9 cellular contexts compared by ENCODE assay signal in genomic region chr10:99685232-99686041, GRCh38. TPM values are rescaled to one million over a fixed set of nuclear protein-coding genes. Genes with fewer than 3 reads are reported as not detected.
DNase-seq lines count a peak whose midpoint lies in the region; ATAC-seq and TF ChIP-seq lines count a peak whose summit lies in the region.
"Had no signal": no experiment of that assay in that cellular context is flagged by ENCODE, and none has a peak within 500 bp of the region (broad histone marks: within the 10 kb centered on the region; RNA-seq: fewer than 3 reads in every experiment).

No MANE protein-coding gene starts in this region.

- H3K9me3 ChIP-seq in breast epithelium: no peaks in the 10 kb centered on the region
- H3K9me3 ChIP-seq in upper lobe of left lung: no peaks in the 10 kb centered on the region
- no peaks in the 10 kb centered on the region for H3K9me3 ChIP-seq in prostate gland

- no TSS peak for BruUV-seq in MCF 10A (replicated peaks; lab: Mats Ljungman, UMichigan)

- TF ChIP-seq CTCF in MCF 10A (IDR thresholded peaks at IDR 0.05; ENCODE audit: unreplicated experiment) (no peak), breast epithelium (IDR thresholded peaks at IDR 0.05) (no peak), activated B cell treated with CpG ODN at 0.5 μM for 24 hours (IDR thresholded peaks at IDR 0.05) (no peak), upper lobe of left lung (IDR thresholded peaks at IDR 0.05) (no peak), prostate gland (IDR thresholded peaks at IDR 0.05) (no peak)

- peaks cover 58% of the 10 kb centered on the region for H3K36me3 Mint-ChIP-seq in MCF 10A (ENCODE audit: insufficient read depth, unreplicated experiment)
- H3K36me3 Mint-ChIP-seq in activated B cell treated with CpG ODN at 0.5 μM for 24 hours (ENCODE audit: low read depth): peaks cover 15% of the 10 kb centered on the region

- H3K27me3 Mint-ChIP-seq in MCF 10A (ENCODE audit: insufficient read depth, unreplicated experiment): no peaks in the 10 kb centered on the region
- H3K27me3 Mint-ChIP-seq in activated B cell treated with CpG ODN at 0.5 μM for 24 hours: no peaks in the 10 kb centered on the region

- H3K4me3 ChIP-seq in breast epithelium (no peak overlapping the region), upper lobe of left lung (no peak overlapping the region), prostate gland (no peak overlapping the region)

- no peak for TF ChIP-seq POLR2A in breast epithelium (IDR thresholded peaks at IDR 0.05)
- no peak for TF ChIP-seq POLR2A in upper lobe of left lung (IDR thresholded peaks at IDR 0.05)
- no peak for TF ChIP-seq POLR2A in prostate gland (IDR thresholded peaks at IDR 0.05)

- CTCF ChIA-PET in MCF 10A (lab: Yijun Ruan, JAX) (interaction anchor here (0.7 to 1.0 kb wide), 2 partner anchors 26 to 72 kb away, joined by 3 read pairs; no protein-coding TSS in a partner anchor), activated B cell treated with CpG ODN at 0.5 μM for 24 hours (lab: Charles Lee) (no interaction called here)

- ATAC-seq in HG03159 (IDR thresholded peaks at IDR 0.05; ENCODE audit: unreplicated experiment): peak; percentile 82
- ATAC-seq in activated B cell treated with CpG ODN at 0.5 μM for 24 hours (ENCODE audit: low read depth): peak; percentile 25
- ATAC-seq in upper lobe of left lung (ENCODE audit: low FRiP score in 2 of 2): peak; percentile 57 to 87

- H3K27ac Mint-ChIP-seq in MCF 10A (ENCODE audit: low read depth, unreplicated experiment) (peak overlapping the region; percentile 88), activated B cell treated with CpG ODN at 0.5 μM for 24 hours (no peak overlapping the region)

- no peaks in the 10 kb centered on the region for H3K4me1 ChIP-seq in breast epithelium
- H3K4me1 ChIP-seq in upper lobe of left lung: peaks cover 0 to 4% (median 0%) of the 10 kb centered on the region in 4 donors
- H3K4me1 ChIP-seq in prostate gland (replicated peaks): peaks cover 6% of the 10 kb centered on the region

- 58 to 59% methylated on average over 5 of the region's 5 CpGs for WGBS in upper lobe of left lung, 2 donors
- 47% methylated on average over 5 of the region's 5 CpGs for WGBS in prostate gland

- DNase-seq in MCF 10A (ENCODE audit: unreplicated experiment): peak; percentile 11
- no peak for DNase-seq in breast epithelium (ENCODE audit: low spot score in 2 of 2)
- no peak for DNase-seq in activated B cell treated with CpG ODN at 0.5 μM for 24 hours
- DNase-seq in upper lobe of left lung: peak in 1 of 2 donors; percentile 30
- no peak for DNase-seq in DMS53 treated with DMSO at 0.1 percent for 48 hours (lab: John Stamatoyannopoulos, UW; ENCODE audit: unreplicated experiment)
- DNase-seq in prostate gland (ENCODE audit: low spot score): no peak
- DNase-seq in retina: no peak
- DNase-seq: islet precursor cell had no signal

- no peak overlapping the region for H3K27ac ChIP-seq in breast epithelium
- H3K27ac ChIP-seq in upper lobe of left lung: peak overlapping the region in 1 of 4 donors; percentile 29
- no peak overlapping the region for H3K27ac ChIP-seq in prostate gland

- H3K4me1 Mint-ChIP-seq in MCF 10A (ENCODE audit: insufficient read depth, unreplicated experiment) (peaks cover 27% of the 10 kb centered on the region), activated B cell treated with CpG ODN at 0.5 μM for 24 hours (peaks cover 8% of the 10 kb centered on the region)

- H3K9me3 Mint-ChIP-seq in MCF 10A (ENCODE audit: unreplicated experiment) (no peaks in the 10 kb centered on the region), activated B cell treated with CpG ODN at 0.5 μM for 24 hours (no peaks in the 10 kb centered on the region)

- intact Hi-C loops in MCF 10A (cut with micrococcal nuclease): no loop called here
- intact Hi-C loops in breast epithelium (cut with DNase I; ENCODE audit: low total_unique reads): no loop called here
- intact Hi-C loops in activated B cell treated with CpG ODN at 0.5 μM for 24 hours (cut with micrococcal nuclease): no loop called here
- intact Hi-C loops in prostate gland (cut with DNase I): no loop called here

- no peak for TF ChIP-seq EP300 in upper lobe of left lung (IDR thresholded peaks at IDR 0.05)

- H3K27me3 ChIP-seq in breast epithelium (no peaks in the 10 kb centered on the region), upper lobe of left lung (no peaks in the 10 kb centered on the region), prostate gland (replicated peaks; ENCODE audit: insufficient read depth) (no peaks in the 10 kb centered on the region)

- H3K4me3 Mint-ChIP-seq in MCF 10A (ENCODE audit: unreplicated experiment) (no peak overlapping the region), activated B cell treated with CpG ODN at 0.5 μM for 24 hours (no peak overlapping the region)

- POLR2A ChIA-PET in MCF 10A (lab: Yijun Ruan, JAX): interaction anchor here (0.6 to 4.6 kb wide), 7 partner anchors 14 to 73 kb away, joined by 3 to 28 read pairs (median 4); partner anchors contain the start of genes COX15, CUTC, ENTPD7 and SLC25A28
- POLR2A ChIA-PET in activated B cell treated with CpG ODN at 0.5 μM for 24 hours (lab: Charles Lee): no interaction called here

- H3K36me3 ChIP-seq in breast epithelium: no peaks in the 10 kb centered on the region
- peaks cover 0 to 13% (median 2%) of the 10 kb centered on the region in 4 donors for H3K36me3 ChIP-seq in upper lobe of left lung
- no peaks in the 10 kb centered on the region for H3K36me3 ChIP-seq in prostate gland

RNA-seq across cellular contexts. Expression of gene ENTPD7, which starts 26.1 kb away (rescaled TPM):
- total RNA-seq in MCF 10A (2022) (18.3 and 29.0 TPM in 2 replicates), breast epithelium (10 to 100 TPM in 2 of 3 donors, 1 to 10 TPM in 1; 3.5 to 11.6 (median 10.8) TPM), activated B cell treated with CpG ODN at 0.5 μM for 24 hours (5.2 and 6.2 TPM in 2 replicates), upper lobe of left lung (10 to 100 TPM in 3 of 6 donors, 1 to 10 TPM in 3; 2.9 to 12.3 (median 9.3) TPM), prostate gland (10 to 100 TPM in 1 of 2 donors, 1 to 10 TPM in 1; 8.1 to 17.4 TPM)

RNA-seq across cellular contexts. Expression of gene COX15, which starts 46.5 kb away (rescaled TPM):
- 50.7 and 55.3 TPM in 2 replicates for total RNA-seq in MCF 10A (2022)
- 10 to 100 TPM; 28.2 to 38.3 (median 32.2) TPM for total RNA-seq in breast epithelium
- total RNA-seq in activated B cell treated with CpG ODN at 0.5 μM for 24 hours: 39.8 and 44.5 TPM in 2 replicates
- total RNA-seq in upper lobe of left lung: 10 to 100 TPM; 16.0 to 38.3 (median 29.3) TPM
- total RNA-seq in prostate gland: 10 to 100 TPM; 36.5 to 41.2 TPM

RNA-seq across cellular contexts. Expression of gene CUTC, which starts 46.6 kb away (rescaled TPM):
- 11.9 and 15.0 TPM in 2 replicates for total RNA-seq in MCF 10A (2022)
- total RNA-seq in breast epithelium: 10 to 100 TPM; 23.4 to 81.0 (median 33.4) TPM
- 25.4 and 27.5 TPM in 2 replicates for total RNA-seq in activated B cell treated with CpG ODN at 0.5 μM for 24 hours
- total RNA-seq in upper lobe of left lung: 10 to 100 TPM; 10.7 to 35.6 (median 15.8) TPM
- 10 to 100 TPM; 18.4 to 27.3 TPM for total RNA-seq in prostate gland

Comparison
In these comparisons a context has a peak if more than half of its experiments do, and no peak if none do; other contexts are left out.
1. ATAC-seq: peak in every context shown above with its lines; median percentile 82 in HG03159; 72 in upper lobe of left lung; 25 in activated B cell treated with CpG ODN at 0.5 μM for 24 hours.